Comparison of ENCODE assay signal across 38 cellular contexts in genomic region chr9:87077986-87078385, GRCh38.
"Had no signal": no experiment of that assay in that cellular context is flagged by ENCODE, and none has a peak within 500 bp of the region (broad histone marks: within the 10 kb centered on the region; RNA-seq: fewer than 3 reads in every experiment).

No MANE protein-coding gene starts in this region.

- H3K4me3 Mint-ChIP-seq: activated CD4-positive, alpha-beta memory T cell treated with anti-CD3 and anti-CD28 coated beads for 36 hours; activated CD4-positive, alpha-beta T cell treated with anti-CD3 and anti-CD28 coated beads, Interleukin-2, amount 10 ng/mL, durations not matched to agents 24 days and 14 days; activated CD8-positive, alpha-beta T cell treated with anti-CD3 and anti-CD28 coated beads for 36 hours; activated naive CD4-positive, alpha-beta T cell treated with anti-CD3 and anti-CD28 coated beads for 36 hours; activated naive CD8-positive, alpha-beta T cell treated with anti-CD3 and anti-CD28 coated beads for 36 hours; activated T-cell treated with anti-CD3 and anti-CD28 coated beads, Interleukin-2, amount 50 U/mL, for 4 hours; activated T-cell treated with anti-CD3 and anti-CD28 coated beads, Interleukin-2, amount 50 U/mL, for 72 hours; activated T-helper 1 cell treated with anti-CD3 and anti-CD28 coated beads, Interleukin-12 subunit alpha, Interleukin-12 subunit beta, Interleukin-2, Interleukin-4 antibody, amounts not matched to agents 30 ng/mL and 10 ng/mL and 1 ng/mL, durations not matched to agents 14 hours and 24 hours and 36 hours; activated T-helper 17 cell treated with anti-CD3 and anti-CD28 coated beads, Interleukin-2, amount 50 U/mL, for 72 hours; brain; central memory CD8-positive, alpha-beta T cell; T-helper 1 cell treated with Interleukin-12 subunit alpha and Interleukin-12 subunit beta and Interleukin-4 antibody, amounts not matched to agents 30 μg/mL and 1 μg/mL, for 36 hours; T-helper 2 cell treated with Interferon-gamma antibody and Interleukin-4, amounts not matched to agents 5 μg/mL and 100 μg/mL, for 36 hours; WTC11 had no signal

- ATAC-seq: activated CD4-positive, CD25-positive, alpha-beta regulatory T cell treated with anti-CD3 and anti-CD28 coated beads, Interleukin-2, amount 50 U/mL, for 24 hours; activated CD8-positive, alpha-beta T cell treated with anti-CD3 and anti-CD28 coated beads for 36 hours; activated naive CD4-positive, alpha-beta T cell treated with anti-CD3 and anti-CD28 coated beads, Interleukin-2, amount 50 U/mL, for 72 hours; activated T-cell treated with anti-CD3 and anti-CD28 coated beads, Interleukin-2, amount 50 U/mL, for 4 hours; activated T-cell treated with anti-CD3 and anti-CD28 coated beads, Interleukin-2, amount 50 U/mL, for 72 hours; activated T-helper 17 cell treated with anti-CD3 and anti-CD28 coated beads, Interleukin-2, amount 50 U/mL, for 72 hours; WTC11 had no signal

- H3K4me1 ChIP-seq: adrenal gland had no signal

- H3K4me1 Mint-ChIP-seq: activated CD4-positive, alpha-beta T cell treated with anti-CD3 and anti-CD28 coated beads, Interleukin-2, amount 10 ng/mL, durations not matched to agents 24 days and 14 days; activated naive CD8-positive, alpha-beta T cell treated with anti-CD3 and anti-CD28 coated beads for 36 hours; activated T-helper 17 cell treated with anti-CD3 and anti-CD28 coated beads, Interleukin-2, amount 50 U/mL, for 72 hours; central memory CD8-positive, alpha-beta T cell; WTC11 had no signal

- H3K9me3 Mint-ChIP-seq: activated CD8-positive, alpha-beta T cell treated with anti-CD3 and anti-CD28 coated beads for 36 hours; central memory CD8-positive, alpha-beta T cell had no signal

- H3K27ac Mint-ChIP-seq: activated CD4-positive, alpha-beta memory T cell treated with anti-CD3 and anti-CD28 coated beads for 36 hours; activated CD4-positive, alpha-beta T cell treated with anti-CD3 and anti-CD28 coated beads, Interleukin-2, amount 10 ng/mL, durations not matched to agents 24 days and 14 days; activated CD8-positive, alpha-beta T cell treated with anti-CD3 and anti-CD28 coated beads for 36 hours; activated naive CD4-positive, alpha-beta T cell treated with anti-CD3 and anti-CD28 coated beads for 36 hours; activated naive CD8-positive, alpha-beta T cell treated with anti-CD3 and anti-CD28 coated beads for 36 hours; activated T-cell treated with anti-CD3 and anti-CD28 coated beads, Interleukin-2, amount 50 U/mL, for 72 hours; activated T-helper 1 cell treated with anti-CD3 and anti-CD28 coated beads, Interleukin-12 subunit alpha, Interleukin-12 subunit beta, Interleukin-2, Interleukin-4 antibody, amounts not matched to agents 30 ng/mL and 10 ng/mL and 1 ng/mL, durations not matched to agents 14 hours and 24 hours and 36 hours; activated T-helper 17 cell treated with anti-CD3 and anti-CD28 coated beads, Interleukin-2, amount 50 U/mL, for 72 hours; brain; T-helper 1 cell treated with Interleukin-12 subunit alpha and Interleukin-12 subunit beta and Interleukin-4 antibody, amounts not matched to agents 30 μg/mL and 1 μg/mL, for 36 hours; T-helper 2 cell treated with Interferon-gamma antibody and Interleukin-4, amounts not matched to agents 5 μg/mL and 100 μg/mL, for 36 hours; WTC11 had no signal

- H3K27me3 ChIP-seq: adrenal gland, cardiac muscle cell had no signal

- H3K27me3 Mint-ChIP-seq: activated CD4-positive, alpha-beta memory T cell treated with anti-CD3 and anti-CD28 coated beads for 36 hours; activated CD4-positive, alpha-beta T cell treated with anti-CD3 and anti-CD28 coated beads, Interleukin-2, amount 10 ng/mL, durations not matched to agents 24 days and 14 days; activated CD8-positive, alpha-beta T cell treated with anti-CD3 and anti-CD28 coated beads for 36 hours; activated naive CD8-positive, alpha-beta T cell treated with anti-CD3 and anti-CD28 coated beads for 36 hours; activated T-helper 17 cell treated with anti-CD3 and anti-CD28 coated beads, Interleukin-2, amount 50 U/mL, for 72 hours had no signal

- H3K36me3 Mint-ChIP-seq: activated CD4-positive, alpha-beta memory T cell treated with anti-CD3 and anti-CD28 coated beads for 36 hours; activated naive CD8-positive, alpha-beta T cell treated with anti-CD3 and anti-CD28 coated beads for 36 hours; brain had no signal

- H3K36me3 ChIP-seq: adrenal gland, cardiac muscle cell, WERI-Rb-1 had no signal

- H3K9me3 ChIP-seq: adrenal gland had no signal

- H3K4me3 ChIP-seq: adrenal gland, cardiac muscle cell had no signal

- DNase-seq: activated CD4-positive, alpha-beta memory T cell treated with anti-CD3 and anti-CD28 coated beads for 36 hours; activated CD4-positive, alpha-beta T cell treated with anti-CD3 and anti-CD28 coated beads for 4 hours; activated CD4-positive, alpha-beta T cell treated with anti-CD3 and anti-CD28 coated beads, Interleukin-2, amount 10 ng/mL, durations not matched to agents 24 days and 14 days; activated CD4-positive, alpha-beta T cell treated with anti-CD3 and anti-CD28 coated beads, Interleukin-2, amount 50 U/mL, for 1 hour; activated CD4-positive, alpha-beta T cell treated with anti-CD3 and anti-CD28 coated beads, Interleukin-2, amount 50 U/mL, for 4 hours; activated CD4-positive, CD25-positive, alpha-beta regulatory T cell; activated CD8-positive, alpha-beta memory T cell treated with anti-CD3 and anti-CD28 coated beads, Interleukin-2, amount 50 U/mL, for 4 hours; activated CD8-positive, alpha-beta T cell treated with anti-CD3 and anti-CD28 coated beads for 36 hours; activated effector memory CD4-positive, alpha-beta T cell treated with anti-CD3 and anti-CD28 coated beads, Interleukin-2, amount 50 U/mL, for 16 hours; activated gamma-delta T cell treated with Interleukin-2 at 50 U/mL for 16 hours; activated naive CD4-positive, alpha-beta T cell; activated naive CD4-positive, alpha-beta T cell treated with anti-CD3 and anti-CD28 coated beads for 36 hours; activated naive CD4-positive, alpha-beta T cell treated with anti-CD3 and anti-CD28 coated beads, Interleukin-2, amount 50 U/mL, for 16 hours; activated naive CD8-positive, alpha-beta T cell treated with anti-CD3 and anti-CD28 coated beads for 36 hours; activated T-cell treated with anti-CD3 and anti-CD28 coated beads for 4 hours; activated T-cell treated with anti-CD3 and anti-CD28 coated beads, Interleukin-2, amount 50 U/mL, for 1 hour; activated T-cell treated with anti-CD3 and anti-CD28 coated beads, Interleukin-2, amount 50 U/mL, for 4 hours; activated T-cell treated with anti-CD3 and anti-CD28 coated beads, Interleukin-2, amount 50 U/mL, for 72 hours; adrenal gland; amniotic stem cell; aorta; caudate nucleus; cerebellar nuclear complex; SW 1271; T-helper 1 cell; T-helper 2 cell; T-helper 9 cell; WERI-Rb-1 had no signal

- H3K27ac ChIP-seq: adrenal gland, cardiac muscle cell, WERI-Rb-1 had no signal
